Comparison of ENCODE assay signal across 11 cellular contexts in genomic region chr4:3342182-3342854, GRCh38. TPM values are rescaled to one million over a fixed set of nuclear protein-coding genes. Genes with fewer than 3 reads are reported as not detected.
A peak's percentile ranks its signal among the peaks of the same experiment; 100 is the strongest.
DNase-seq lines count a peak whose midpoint lies in the region; ATAC-seq, FAIRE-seq and TF ChIP-seq lines count a peak whose summit lies in the region.
"Had no signal": no experiment of that assay in that cellular context is flagged by ENCODE, and none has a peak within 500 bp of the region (broad histone marks: within the 10 kb centered on the region; RNA-seq: fewer than 3 reads in every experiment).

No MANE protein-coding gene starts in this region.

- peak; percentile 51 for DNase-seq in AG10803 (ENCODE audit: low read depth)
- DNase-seq in EH (ENCODE audit: low read depth): peak; percentile 79
- peak; percentile 42 for DNase-seq in fibroblast of villous mesenchyme (ENCODE audit: low read depth)
- DNase-seq in pancreas: no peak
- no peak for DNase-seq in DMS114 treated with DMSO at 0.1 percent for 48 hours (lab: John Stamatoyannopoulos, UW; ENCODE audit: unreplicated experiment)
- DNase-seq in stimulated activated CD4-positive, alpha-beta T cell treated with anti-CD3 and anti-CD28 coated beads, Interleukin-4, amount 100 ng/mL, for 1 hour: no peak
- DNase-seq: activated naive CD4-positive, alpha-beta T cell treated with anti-CD3 and anti-CD28 coated beads, Interleukin-2, amount 50 U/mL, for 16 hours; SHP77 treated with DMSO at 0.1 percent for 48 hours had no signal

- 70 to 72% methylated on average over 8 of the region's 8 CpGs for WGBS in pancreas, 2 donors

- H3K27ac ChIP-seq in VCaP (peak overlapping the region; percentile 69), pancreas (no peak overlapping the region)
- H3K27ac ChIP-seq: vagina had no signal

- FAIRE-seq in pancreas (lab: Jason Lieb, UNC): no peak

- ATAC-seq in pancreas: no peak
- no peak for ATAC-seq in GM18870 (IDR thresholded peaks at IDR 0.05; ENCODE audit: unreplicated experiment)

- no peaks in the 10 kb centered on the region for H3K36me3 ChIP-seq in pancreas
- H3K36me3 ChIP-seq: vagina had no signal

- H3K9me3 ChIP-seq in pancreas: no peaks in the 10 kb centered on the region
- H3K9me3 ChIP-seq: vagina had no signal

- H3K4me3 ChIP-seq in AG10803 (ENCODE audit: low read length) (no peak overlapping the region), fibroblast of villous mesenchyme (ENCODE audit: low read depth, low read length) (no peak overlapping the region), pancreas (no peak overlapping the region)
- H3K4me3 ChIP-seq: vagina had no signal

- no peak for TF ChIP-seq CTCF in AG10803 (conservative IDR thresholded peaks at IDR 0.05; ENCODE audit: low read length)
- no peak for TF ChIP-seq CTCF in VCaP (conservative IDR thresholded peaks at IDR 0.05)
- TF ChIP-seq CTCF in fibroblast of villous mesenchyme (IDR thresholded peaks at IDR 0.05; ENCODE audit: insufficient read depth, low read depth, low read length): no peak
- TF ChIP-seq CTCF in pancreas (IDR thresholded peaks at IDR 0.05): no peak

- intact Hi-C loops in pancreas (cut with DNase I): loop anchor here in 2 of 3 donors (5.0 to 10.0 kb wide), 3 partner anchors 102 to 140 kb away; partner anchors contain the start of gene HGFAC (in 1 of the 2)

- no peaks in the 10 kb centered on the region for H3K4me1 ChIP-seq in pancreas

- no peaks in the 10 kb centered on the region for H3K27me3 ChIP-seq in pancreas
- H3K27me3 ChIP-seq: vagina had no signal

RNA-seq across cellular contexts. Expression of gene RGS12, which starts 49.5 kb away (rescaled TPM):
- 11.7 and 13.5 TPM in 2 replicates for total RNA-seq in fibroblast of villous mesenchyme
- total RNA-seq in pancreas: 10 to 100 TPM in 2 of 6 donors, 1 to 10 TPM in 4; 4.6 to 19.4 (median 8.3) TPM
- 10 to 100 TPM; 21.3 to 21.6 TPM for polyA plus RNA-seq in pancreas

Comparison
In these comparisons a context has a peak if more than half of its experiments do, and no peak if none do; other contexts are left out.
1. DNase-seq: peak in AG10803 (single experiment), EH (single experiment) and fibroblast of villous mesenchyme (single experiment); none in pancreas (0 of 6), DMS114 treated with DMSO at 0.1 percent for 48 hours (single experiment) and stimulated activated CD4-positive, alpha-beta T cell treated with anti-CD3 and anti-CD28 coated beads, Interleukin-4, amount 100 ng/mL, for 1 hour (single experiment).